ENCODE assay signal across 16 cellular contexts in the genomic region with DNA sequence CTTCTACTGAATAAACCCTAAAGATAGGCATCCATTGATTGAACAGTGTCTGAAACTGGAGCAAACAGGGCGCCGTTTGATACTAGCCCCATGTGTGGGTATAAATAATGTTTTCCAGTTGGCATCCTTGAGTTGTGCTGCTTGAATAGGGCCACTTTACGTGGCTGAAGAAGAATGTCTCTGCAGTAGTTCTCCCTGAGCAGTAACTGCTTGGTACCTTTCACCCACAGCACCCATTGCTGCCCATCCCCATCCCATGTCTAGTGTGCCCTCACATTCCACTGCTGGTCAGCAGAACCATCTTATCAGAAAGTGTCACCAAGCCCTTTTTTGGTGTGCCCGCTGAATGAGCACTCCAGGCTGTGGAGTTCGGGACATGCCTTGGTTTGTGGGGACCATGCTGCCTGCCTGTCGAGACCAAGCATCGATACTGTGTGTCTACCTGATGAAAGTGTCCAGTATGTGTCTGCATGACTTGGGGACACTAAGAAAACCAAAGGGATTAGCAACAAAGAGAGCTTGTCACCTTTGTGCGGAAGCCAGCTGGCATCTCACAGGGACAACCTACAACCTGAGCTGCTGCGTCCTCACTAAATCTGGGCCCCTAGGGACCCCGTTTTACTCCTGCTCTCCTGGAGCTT.
"Had no signal": no experiment of that assay in that cellular context is flagged by ENCODE, and none has a peak within 500 bp of the region (broad histone marks: within the 10 kb centered on the region; RNA-seq: fewer than 3 reads in every experiment).

No MANE protein-coding gene starts in this region.

- H3K36me3 Mint-ChIP-seq: activated naive CD4-positive, alpha-beta T cell treated with anti-CD3 and anti-CD28 coated beads, Interleukin-2, amount 10 ng/mL, durations not matched to agents 7 days and 5 days; memory B cell had no signal

- H3K9me3 Mint-ChIP-seq: activated naive CD4-positive, alpha-beta T cell treated with anti-CD3 and anti-CD28 coated beads, Interleukin-2, amount 10 ng/mL, durations not matched to agents 7 days and 5 days; activated T-helper 2 cell treated with anti-CD3 and anti-CD28 coated beads, Interferon-gamma antibody, Interleukin-2, Interleukin-4, amounts not matched to agents 10 μg/mL and 5 μg/mL and 100 μg/mL, durations not matched to agents 14 hours and 24 hours and 36 hours; memory B cell; nephron had no signal

- FAIRE-seq: endothelial cell of umbilical vein, kidney, pancreas had no signal

- H3K9me3 ChIP-seq: left ventricle myocardium inferior, pancreas, suprapubic skin, upper lobe of right lung had no signal

- DNase-seq: activated naive CD4-positive, alpha-beta T cell treated with anti-CD3 and anti-CD28 coated beads, Interleukin-2, amount 10 ng/mL, durations not matched to agents 7 days and 5 days; effector CD4-positive, alpha-beta T cell; foreskin melanocyte; kidney; left ventricle myocardium inferior; pancreas; stimulated activated CD4-positive, alpha-beta T cell treated with anti-CD3 and anti-CD28 coated beads, Interleukin-2, amount 100 ng/mL, for 48 hours; stimulated activated naive CD8-positive, alpha-beta T cell treated with anti-CD3 and anti-CD28 coated beads, Interleukin-15, Interleukin-2, amounts not matched to agents 100 U/mL and 50 U/mL, for 24 hours; upper lobe of right lung had no signal

- H3K27me3 ChIP-seq: pancreas, suprapubic skin had no signal

- H3K4me1 Mint-ChIP-seq: memory B cell had no signal

- H3K4me3 ChIP-seq: coronary artery, left ventricle myocardium inferior, pancreas, suprapubic skin, upper lobe of right lung had no signal

- H3K27ac ChIP-seq: coronary artery, left ventricle myocardium inferior, pancreas, suprapubic skin, upper lobe of right lung had no signal

- H3K36me3 ChIP-seq: left ventricle myocardium inferior, pancreas, suprapubic skin, upper lobe of right lung had no signal

- H3K4me3 Mint-ChIP-seq: activated naive CD4-positive, alpha-beta T cell treated with anti-CD3 and anti-CD28 coated beads, Interleukin-2, amount 10 ng/mL, durations not matched to agents 7 days and 5 days; memory B cell; nephron had no signal

- H3K27ac Mint-ChIP-seq: activated naive CD4-positive, alpha-beta T cell treated with anti-CD3 and anti-CD28 coated beads, Interleukin-2, amount 10 ng/mL, durations not matched to agents 7 days and 5 days; activated T-helper 2 cell treated with anti-CD3 and anti-CD28 coated beads, Interferon-gamma antibody, Interleukin-2, Interleukin-4, amounts not matched to agents 10 μg/mL and 5 μg/mL and 100 μg/mL, durations not matched to agents 14 hours and 24 hours and 36 hours; memory B cell; nephron had no signal

- H3K27me3 Mint-ChIP-seq: memory B cell had no signal

- ATAC-seq: activated CD4-positive, CD25-positive, alpha-beta regulatory T cell treated with anti-CD3 and anti-CD28 coated beads, Interleukin-2, amount 50 U/mL, for 24 hours; stimulated activated naive CD8-positive, alpha-beta T cell treated with anti-CD3 and anti-CD28 coated beads, Interleukin-15, Interleukin-2, amounts not matched to agents 100 U/mL and 50 U/mL, for 24 hours had no signal
